16 cellular contexts compared by ENCODE assay signal in the genomic region with DNA sequence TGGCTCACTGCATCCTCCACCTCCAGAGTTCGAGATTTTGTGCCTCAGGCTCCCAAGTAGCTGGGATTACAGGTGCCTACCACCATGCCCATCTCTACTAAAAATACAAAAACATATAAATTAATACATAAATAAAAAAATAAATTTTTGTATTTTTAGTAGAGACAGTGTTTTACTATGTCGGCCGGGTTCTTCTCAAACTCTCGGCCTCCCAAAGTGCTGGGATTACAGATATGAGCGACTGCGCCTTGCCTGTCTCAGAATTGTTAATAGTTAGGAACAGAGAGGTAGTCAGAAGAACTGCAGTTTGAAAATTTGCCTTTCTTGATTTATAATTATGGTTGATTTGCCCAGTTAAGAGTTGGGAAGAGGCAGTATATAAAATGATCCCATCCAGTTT. TPM values are rescaled to one million over a fixed set of nuclear protein-coding genes. Genes with fewer than 3 reads are reported as not detected.
DNase-seq lines count a peak whose midpoint lies in the region; ATAC-seq and TF ChIP-seq lines count a peak whose summit lies in the region.
"Had no signal": no experiment of that assay in that cellular context is flagged by ENCODE, and none has a peak within 500 bp of the region (broad histone marks: within the 10 kb centered on the region; RNA-seq: fewer than 3 reads in every experiment).

No MANE protein-coding gene starts in this region.

- POLR2A ChIA-PET in PC-3 (lab: Charles Lee; ENCODE audit: unreplicated experiment), result no interaction called here

- TF ChIP-seq CTCF in PC-3 (conservative IDR thresholded peaks at IDR 0.05; ENCODE audit: low read depth, low read length) (no peak), spleen (IDR thresholded peaks at IDR 0.05 in 8 of 11, conservative IDR thresholded peaks at IDR 0.05 in 3 of 11) (no peak)

- CTCF ChIA-PET in PC-3 (lab: Charles Lee), result no interaction called here

- no peaks in the 10 kb centered on the region for H3K9me2 ChIP-seq in PC-3 (replicated peaks; ENCODE audit: low read length)

- peak overlapping the region; percentile 88; the same call in 1 of the 2 replicates for H3K4me2 ChIP-seq in PC-3 (ENCODE audit: low read length)

- H3K36me3 ChIP-seq in PC-3 (ENCODE audit: low read depth, low read length) (peaks cover 22% of the 10 kb centered on the region), spleen (peaks cover 4 to 31% (median 27%) of the 10 kb centered on the region in 6 donors)

- intact Hi-C loops in PC-3 (cut with micrococcal nuclease), result no loop called here
- intact Hi-C loops in spleen (cut with DNase I; ENCODE audit: low total_unique reads), result loop anchor here (10.0 kb wide), 1 partner anchor 54 kb away; no protein-coding TSS in a partner anchor

- H3K27me3 ChIP-seq in PC-3 (ENCODE audit: low read length) (no peaks in the 10 kb centered on the region), spleen (replicated peaks in 1 of 7) (no peaks in the 10 kb centered on the region)
- H3K27me3 ChIP-seq: SJSA1, vagina had no signal

- H3K9me3 ChIP-seq in PC-3 (ENCODE audit: low read length) (no peaks in the 10 kb centered on the region), spleen (no peaks in the 10 kb centered on the region)
- H3K9me3 ChIP-seq: SJSA1, vagina had no signal

- H3K4me1 Mint-ChIP-seq in activated T-cell treated with anti-CD3 and anti-CD28 coated beads, Interleukin-2, amount 50 U/mL, for 24 hours (ENCODE audit: low read depth), result peaks cover 59% of the 10 kb centered on the region

- WGBS in spleen, 5 donors, result 78 to 94% (median 91%) methylated on average over 6 of the region's 6 CpGs

- no peaks in the 10 kb centered on the region for H3K9me3 Mint-ChIP-seq in activated T-cell treated with anti-CD3 and anti-CD28 coated beads, Interleukin-2, amount 50 U/mL, for 24 hours
- H3K9me3 Mint-ChIP-seq: natural killer cell had no signal

- ATAC-seq in PC-3 (no peak), HG03108 (IDR thresholded peaks at IDR 0.05; ENCODE audit: unreplicated experiment) (no peak), HG03045 (IDR thresholded peaks at IDR 0.05; ENCODE audit: unreplicated experiment) (no peak)
- ATAC-seq: natural killer cell, right cardiac atrium had no signal

- no peak overlapping the region for H3K9ac ChIP-seq in PC-3 (ENCODE audit: low read length)

- H2AFZ ChIP-seq in PC-3 (ENCODE audit: low read length), result no peak overlapping the region

- H3K4me1 ChIP-seq in PC-3 (ENCODE audit: insufficient read depth, low read length) (peaks cover 20% of the 10 kb centered on the region), spleen (peaks cover 48 to 80% (median 64%) of the 10 kb centered on the region in 6 donors)

- H3K27me3 Mint-ChIP-seq in activated T-cell treated with anti-CD3 and anti-CD28 coated beads, Interleukin-2, amount 50 U/mL, for 24 hours, result no peaks in the 10 kb centered on the region

- TF ChIP-seq POLR2A in spleen (IDR thresholded peaks at IDR 0.05), result no peak

- no TSS peak for BruUV-seq in PC-3 (replicated peaks; lab: Mats Ljungman, UMichigan)

- H3K36me3 Mint-ChIP-seq in activated T-cell treated with anti-CD3 and anti-CD28 coated beads, Interleukin-2, amount 50 U/mL, for 24 hours (ENCODE audit: low read depth), result peaks cover 65% of the 10 kb centered on the region
- H3K36me3 Mint-ChIP-seq: natural killer cell had no signal

- peak overlapping the region; percentile 60 for H3K4me3 Mint-ChIP-seq in activated T-cell treated with anti-CD3 and anti-CD28 coated beads, Interleukin-2, amount 50 U/mL, for 24 hours

- H3F3A ChIP-seq in PC-3 (ENCODE audit: low read length, unreplicated experiment), result no peaks in the 10 kb centered on the region

- no peak overlapping the region for H3K27ac ChIP-seq in PC-3 (ENCODE audit: low read length)
- peak overlapping the region; percentile 84 for H3K27ac ChIP-seq in epithelial cell of prostate
- H3K27ac ChIP-seq in spleen, result peak overlapping the region in 5 of 8 donors; percentile 68 to 94 (median 93)
- H3K27ac ChIP-seq: SJSA1 had no signal

- H3K79me2 ChIP-seq in PC-3 (ENCODE audit: low read length), result peaks cover 75% of the 10 kb centered on the region

- H4K20me1 ChIP-seq in PC-3 (ENCODE audit: low read length), result peaks cover 44% of the 10 kb centered on the region

- H3K4me3 ChIP-seq in PC-3 (ENCODE audit: low read length) (no peak overlapping the region), spleen (peak overlapping the region in 2 of 8 donors; percentile 74 to 87)
- H3K4me3 ChIP-seq: SJSA1 had no signal

- peak overlapping the region; percentile 88 for H3K27ac Mint-ChIP-seq in activated T-cell treated with anti-CD3 and anti-CD28 coated beads, Interleukin-2, amount 50 U/mL, for 24 hours

- DNase-seq in activated T-cell treated with anti-CD3 and anti-CD28 coated beads, Interleukin-2, amount 50 U/mL, for 24 hours, result no peak
- DNase-seq in activated T-cell treated with anti-CD3 and anti-CD28 coated beads, Interleukin-2, amount 50 U/mL, for 1 hour, result no peak
- DNase-seq in PC-3, result no peak
- DNase-seq in epithelial cell of prostate (ENCODE audit: low read depth, low spot score), result no peak
- no peak for DNase-seq in spleen
- DNase-seq in inferior parietal cortex (ENCODE audit: extremely low spot score), result no peak
- DNase-seq: H7; natural killer cell; NCI-H1092 treated with DMSO at 0.1 percent for 48 hours; NCI-H2227 treated with DMSO at 0.1 percent for 48 hours; right cardiac atrium; stimulated activated CD4-positive, alpha-beta T cell treated with anti-CD3 and anti-CD28 coated beads, Interleukin-4, amount 100 ng/mL, for 4 hours had no signal

RNA-seq across cellular contexts. Expression of gene ATP6V1G1, which starts 2.8 kb away (rescaled TPM):
- 126 and 162 TPM in 2 replicates for total RNA-seq in PC-3 (2014; rRNA removed)
- total RNA-seq in spleen, result 100 to 1,000 TPM in 5 of 7 donors, 10 to 100 TPM in 2; 82.3 to 272 (median 106) TPM
- polyA plus RNA-seq in spleen, result 100 to 1,000 TPM; 179 to 219 (median 206) TPM

RNA-seq across cellular contexts. Expression of gene TMEM268, which starts 20.8 kb away (rescaled TPM):
- total RNA-seq in PC-3 (2014; rRNA removed) (5.2 and 6.6 TPM in 2 replicates), spleen (10 to 100 TPM; 24.2 to 51.6 (median 38.4) TPM)
- polyA plus RNA-seq in spleen, result 10 to 100 TPM in 1 of 3 donors, 1 to 10 TPM in 2; 8.5 to 12.9 (median 9.6) TPM
